In the genomic region with DNA sequence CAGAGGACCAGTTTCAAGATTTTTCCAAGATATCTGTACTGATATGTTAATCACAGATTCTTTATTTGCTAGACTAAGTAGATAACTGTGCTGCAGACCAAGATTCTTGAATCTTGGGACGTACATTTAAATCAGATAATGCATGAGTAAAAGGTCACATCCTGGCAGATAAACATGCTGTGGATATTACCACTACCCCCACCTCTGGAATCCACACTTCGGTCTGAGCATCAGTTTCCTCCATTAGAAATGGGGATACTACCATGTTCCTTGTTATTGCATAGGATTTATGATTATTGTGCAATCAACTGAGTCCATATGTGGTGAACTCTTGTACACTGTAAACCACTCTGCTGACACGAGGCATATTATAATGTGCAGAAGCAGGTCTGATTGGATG, we compare ENCODE assay signal across 1 cellular context.
TF ChIP-seq lines count a peak whose summit lies in the region.

No MANE protein-coding gene starts in this region.

TF ChIP-seq in K562, 482 proteins besides CTCF, POLR2A, EP300 and RAD21 (continued from another document):
- TF ChIP-seq, protein P1, sequence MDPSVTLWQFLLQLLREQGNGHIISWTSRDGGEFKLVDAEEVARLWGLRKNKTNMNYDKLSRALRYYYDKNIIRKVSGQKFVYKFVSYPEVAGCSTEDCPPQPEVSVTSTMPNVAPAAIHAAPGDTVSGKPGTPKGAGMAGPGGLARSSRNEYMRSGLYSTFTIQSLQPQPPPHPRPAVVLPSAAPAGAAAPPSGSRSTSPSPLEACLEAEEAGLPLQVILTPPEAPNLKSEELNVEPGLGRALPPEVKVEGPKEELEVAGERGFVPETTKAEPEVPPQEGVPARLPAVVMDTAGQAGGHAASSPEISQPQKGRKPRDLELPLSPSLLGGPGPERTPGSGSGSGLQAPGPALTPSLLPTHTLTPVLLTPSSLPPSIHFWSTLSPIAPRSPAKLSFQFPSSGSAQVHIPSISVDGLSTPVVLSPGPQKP (CRISPR knock-in tag; IDR thresholded peaks at IDR 0.05), result no peak
- TF ChIP-seq GATAD2A (IDR thresholded peaks at IDR 0.05) (no peak), SMARCA5 (IDR thresholded peaks at IDR 0.05) (no peak)
